Comparison of ENCODE assay signal across 8 cellular contexts in the genomic region with DNA sequence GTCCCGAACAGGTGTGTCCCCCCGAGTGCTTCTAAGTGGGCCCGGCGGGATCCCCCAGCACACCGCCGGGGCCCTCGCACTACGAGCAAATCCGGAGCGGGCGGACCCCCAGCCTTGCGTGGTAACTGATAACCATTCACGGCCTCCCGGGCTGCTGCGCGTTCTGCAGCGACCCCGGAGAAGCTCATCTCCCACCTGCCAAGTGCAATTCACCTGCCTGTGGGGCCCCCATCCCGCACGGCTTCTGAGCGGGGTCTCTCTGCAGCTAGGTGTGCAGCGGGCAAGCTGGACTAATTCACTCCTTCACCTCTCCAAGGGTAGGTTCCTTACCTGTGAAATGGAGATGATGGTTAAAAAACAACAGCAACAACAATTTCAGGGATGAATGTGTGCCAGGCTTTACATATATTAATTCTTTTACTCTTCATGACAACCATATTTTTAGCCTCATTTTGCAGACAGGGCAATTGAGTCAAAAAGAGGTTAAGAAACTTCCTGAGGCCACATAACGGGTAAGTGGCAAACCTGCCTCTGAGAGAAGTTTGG. TPM values are rescaled to one million over a fixed set of nuclear protein-coding genes. Genes with fewer than 3 reads are reported as not detected.
A peak's percentile ranks its signal among the peaks of the same experiment; 100 is the strongest.
DNase-seq lines count a peak whose midpoint lies in the region; ATAC-seq and TF ChIP-seq lines count a peak whose summit lies in the region.

No MANE protein-coding gene starts in this region.

- peak overlapping the region; percentile 61 for H3K4me3 ChIP-seq in brain microvascular endothelial cell (ENCODE audit: low read depth, low read length)
- peak overlapping the region; percentile 33 for H3K4me3 ChIP-seq in naive thymus-derived CD4-positive, alpha-beta T cell (ENCODE audit: low read length)

- H3K27me3 ChIP-seq in brain microvascular endothelial cell (replicated peaks) = no peaks in the 10 kb centered on the region
- peaks cover 0 to 15% of the 10 kb centered on the region in 2 donors for H3K27me3 ChIP-seq in naive thymus-derived CD4-positive, alpha-beta T cell (ENCODE audit: control insufficient read depth in 2 of 2, insufficient read depth in 2 of 2, low read length in 2 of 2)

- no peak for TF ChIP-seq CTCF in brain microvascular endothelial cell (IDR thresholded peaks at IDR 0.05; ENCODE audit: low read depth, low read length, missing control alignments)

- peaks cover 14 to 16% of the 10 kb centered on the region in 2 donors for H3K4me1 ChIP-seq in naive thymus-derived CD4-positive, alpha-beta T cell (ENCODE audit: control insufficient read depth in 2 of 2, insufficient read depth in 2 of 2, low read length in 2 of 2)

- H3K9me3 ChIP-seq in naive thymus-derived CD4-positive, alpha-beta T cell (ENCODE audit: control insufficient read depth in 2 of 3, low read length in 3 of 3) = no peaks in the 10 kb centered on the region

- DNase-seq in HT-29 (ENCODE audit: low spot score) (peak; percentile 38), brain microvascular endothelial cell (no peak), NCI-H1436 (lab: John Stamatoyannopoulos, UW) (no peak), COR-L47 (lab: John Stamatoyannopoulos, UW) (no peak), posterior cingulate gyrus (no peak)
- no peak for DNase-seq in naive thymus-derived CD4-positive, alpha-beta T cell

- intact Hi-C loops in naive thymus-derived CD4-positive, alpha-beta T cell (cut with micrococcal nuclease) = loop anchor here in 1 of 2 donors (1.0 kb wide), 1 partner anchor 97 kb away; no protein-coding TSS in a partner anchor
- intact Hi-C loops in posterior cingulate gyrus (cut with DNase I) = loop anchor here (5.0 kb wide), 2 partner anchors 100 to 450 kb away; no protein-coding TSS in a partner anchor

- H3K4me3 Mint-ChIP-seq in naive thymus-derived CD4-positive, alpha-beta T cell = peak overlapping the region; percentile 67 to 82 (median 73)

- H3K36me3 ChIP-seq in brain microvascular endothelial cell (replicated peaks) = no peaks in the 10 kb centered on the region
- H3K36me3 ChIP-seq in naive thymus-derived CD4-positive, alpha-beta T cell (ENCODE audit: control insufficient read depth in 2 of 3, insufficient read depth in 3 of 3, low read length in 3 of 3) = no peaks in the 10 kb centered on the region

- peak overlapping the region in 1 of 9 donors; percentile 56 for H3K27ac Mint-ChIP-seq in naive thymus-derived CD4-positive, alpha-beta T cell

- H3K4me1 Mint-ChIP-seq in naive thymus-derived CD4-positive, alpha-beta T cell = peaks cover 7 to 22% (median 17%) of the 10 kb centered on the region in 7 donors

- CTCF ChIA-PET in naive thymus-derived CD4-positive, alpha-beta T cell (lab: Charles Lee) = no interaction called here

- peaks cover 46 to 75% (median 59%) of the 10 kb centered on the region in 5 donors for H3K27me3 Mint-ChIP-seq in naive thymus-derived CD4-positive, alpha-beta T cell

- peaks cover 0 to 4% (median 0%) of the 10 kb centered on the region in 11 donors for H3K9me3 Mint-ChIP-seq in naive thymus-derived CD4-positive, alpha-beta T cell

- POLR2A ChIA-PET in naive thymus-derived CD4-positive, alpha-beta T cell (lab: Charles Lee) = no interaction called here

- no peaks in the 10 kb centered on the region for H3K36me3 Mint-ChIP-seq in naive thymus-derived CD4-positive, alpha-beta T cell

- ATAC-seq in GM19395 (IDR thresholded peaks at IDR 0.05; ENCODE audit: unreplicated experiment) (peak; percentile 30), GM21447 (IDR thresholded peaks at IDR 0.05; ENCODE audit: unreplicated experiment) (no peak)
- ATAC-seq in naive thymus-derived CD4-positive, alpha-beta T cell = no peak

- no peak overlapping the region for H3K27ac ChIP-seq in brain microvascular endothelial cell
- no peak overlapping the region for H3K27ac ChIP-seq in naive thymus-derived CD4-positive, alpha-beta T cell (ENCODE audit: low read depth, low read length)

- in situ Hi-C loops in brain microvascular endothelial cell (cut with HindIII; ENCODE audit: low pct_ligation_motif_present, low sequenced_read_pairs) = no loop called here

RNA-seq across cellular contexts. Expression of gene PODXL, which starts 0.6 kb away (rescaled TPM):
- total RNA-seq in HT-29 (2014; rRNA removed; shearing (Covaris generic)) = 55.9 and 67.9 TPM in 2 replicates
- total RNA-seq in naive thymus-derived CD4-positive, alpha-beta T cell = 1 to 10 TPM in 1 of 5 experiments, under 1 TPM in 4; 0.05 to 1.4 (median 0.40) TPM
- polyA plus RNA-seq in naive thymus-derived CD4-positive, alpha-beta T cell = under 1 TPM; 0.14 to 0.15 TPM

Comparison
In these comparisons a context has a peak if more than half of its experiments do, and no peak if none do; other contexts are left out.
1. RNA of gene PODXL, which starts 0.6 kb away (total RNA-seq): 55.9 to 67.9 TPM in HT-29; 0.05 to 1.4 TPM in naive thymus-derived CD4-positive, alpha-beta T cell; every median in the first group is over 10 times any median in the second.